In the genomic region with DNA sequence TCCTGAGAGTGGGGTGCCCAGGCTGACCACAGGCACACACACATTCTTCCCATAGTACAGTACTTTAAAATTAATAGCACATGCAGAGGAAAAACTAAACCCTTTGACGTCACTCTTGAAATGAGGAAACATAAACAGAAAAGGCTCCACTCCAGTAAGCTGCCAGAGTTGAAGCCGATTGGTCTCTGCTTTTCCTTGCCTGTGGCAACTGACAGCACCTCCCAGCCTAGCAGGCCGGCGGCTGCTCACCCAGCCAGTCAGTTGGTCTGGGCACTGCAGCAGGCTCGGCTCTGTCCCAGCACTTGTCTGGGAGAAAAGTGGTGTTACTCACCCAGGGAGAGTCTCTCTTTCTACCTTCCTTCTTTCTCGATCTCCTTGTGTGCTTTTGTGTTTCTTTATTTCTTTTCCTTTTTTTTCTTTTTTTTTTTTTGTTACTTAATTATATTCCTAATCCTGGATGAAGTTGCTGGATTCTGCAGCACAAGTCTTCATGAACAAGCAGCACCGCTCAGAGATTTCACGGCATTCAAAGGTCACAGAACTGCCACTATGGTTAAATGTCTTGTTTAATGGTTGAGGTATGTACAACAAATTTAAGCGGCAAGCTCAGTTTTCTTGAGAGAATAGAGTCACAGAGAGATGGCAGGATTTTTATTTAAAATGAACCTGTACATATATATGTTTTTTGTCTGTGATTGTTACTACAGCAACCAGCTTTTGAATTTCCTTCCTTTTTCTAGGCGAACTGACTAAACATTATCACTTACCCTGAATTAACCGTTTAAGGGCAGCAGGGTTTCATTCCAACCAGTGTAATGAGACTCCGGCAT, we compare ENCODE assay signal across 8 cellular contexts. TPM values are rescaled to one million over a fixed set of nuclear protein-coding genes. Genes with fewer than 3 reads are reported as not detected.
DNase-seq lines count a peak whose midpoint lies in the region; ATAC-seq and TF ChIP-seq lines count a peak whose summit lies in the region.

A gene (plus strand): TSS at position 260 of the 830 bp plus-strand sequence.

- 7 to 10% methylated on average over 12 of the region's 12 CpGs for WGBS in esophagus squamous epithelium, 2 donors

- H3K27me3 Mint-ChIP-seq in activated T-cell treated with anti-CD3 and anti-CD28 coated beads, Interleukin-2, amount 50 U/mL, for 72 hours (ENCODE audit: low read depth), result no peaks in the 10 kb centered on the region

- H3K27ac Mint-ChIP-seq in activated T-cell treated with anti-CD3 and anti-CD28 coated beads, Interleukin-2, amount 50 U/mL, for 72 hours, result peak within 1 kb of the TSS; percentile 69

- H3K4me3 ChIP-seq in esophagus squamous epithelium, result peak within 1 kb of the TSS; percentile 1 to 55 (median 34)
- peak within 1 kb of the TSS; percentile 49 to 55 for H3K4me3 ChIP-seq in muscle layer of duodenum (ENCODE audit: low read depth in 1 of 2, low read length in 2 of 2)
- peak within 1 kb of the TSS; percentile 59 to 74 for H3K4me3 ChIP-seq in stomach smooth muscle (ENCODE audit: low read length in 2 of 2)

- H3K4me1 ChIP-seq in esophagus squamous epithelium, result peaks cover 0 to 19% (median 0%) of the 10 kb centered on the region in 3 donors
- H3K4me1 ChIP-seq in muscle layer of duodenum (ENCODE audit: control insufficient read depth in 1 of 2, insufficient read depth in 2 of 2, low read length in 2 of 2), result no peaks in the 10 kb centered on the region
- peaks cover 4% of the 10 kb centered on the region for H3K4me1 ChIP-seq in stomach smooth muscle (ENCODE audit: control insufficient read depth, insufficient read depth, low read length)

- peaks cover 0 to 3% of the 10 kb centered on the region in 2 donors for H3K36me3 Mint-ChIP-seq in activated T-cell treated with anti-CD3 and anti-CD28 coated beads, Interleukin-2, amount 50 U/mL, for 72 hours (ENCODE audit: insufficient read depth in 2 of 2)

- H3K27ac ChIP-seq in esophagus squamous epithelium (peak within 1 kb of the TSS in 3 of 4 donors; percentile 49 to 67 (median 66)), muscle layer of duodenum (ENCODE audit: low read length) (peak within 1 kb of the TSS; percentile 68), stomach smooth muscle (ENCODE audit: low read length) (peak within 1 kb of the TSS; percentile 62)

- H3K9me3 Mint-ChIP-seq in activated T-cell treated with anti-CD3 and anti-CD28 coated beads, Interleukin-2, amount 50 U/mL, for 72 hours, result no peaks in the 10 kb centered on the region

- DNase-seq in activated CD4-positive, CD25-positive, alpha-beta regulatory T cell (lab: John Stamatoyannopoulos, UW), result no peak
- DNase-seq in NCI-H69 (lab: John Stamatoyannopoulos, UW) (peak; percentile 74), esophagus squamous epithelium (lab: John Stamatoyannopoulos, UW) (peak; percentile 4)
- DNase-seq in activated T-cell treated with anti-CD3 and anti-CD28 coated beads, Interleukin-2, amount 50 U/mL, for 72 hours, result peak; percentile 49 to 64

- H3K27me3 ChIP-seq in esophagus squamous epithelium, result no peaks in the 10 kb centered on the region
- no peaks in the 10 kb centered on the region for H3K27me3 ChIP-seq in muscle layer of duodenum (ENCODE audit: low read depth, low read length)
- H3K27me3 ChIP-seq in stomach smooth muscle (ENCODE audit: control insufficient read depth in 1 of 2, insufficient read depth in 2 of 2, low read length in 2 of 2), result no peaks in the 10 kb centered on the region

- TF ChIP-seq CTCF in esophagus squamous epithelium (IDR thresholded peaks at IDR 0.05), result no peak

- peak; percentile 48 to 50 for ATAC-seq in activated CD4-positive, CD25-positive, alpha-beta regulatory T cell treated with anti-CD3 and anti-CD28 coated beads, Interleukin-2, amount 50 U/mL, for 24 hours
- ATAC-seq in HG02885 (IDR thresholded peaks at IDR 0.05; ENCODE audit: poor library complexity, unreplicated experiment), result peak; percentile 87
- ATAC-seq in activated T-cell treated with anti-CD3 and anti-CD28 coated beads, Interleukin-2, amount 50 U/mL, for 72 hours (replicated peaks in 1 of 2), result peak; percentile 83 to 84

- peak in 3 of 4 donors; percentile 43 to 79 (median 71) for TF ChIP-seq POLR2A in esophagus squamous epithelium (IDR thresholded peaks at IDR 0.05)

- H3K9me3 ChIP-seq in esophagus squamous epithelium, result no peaks in the 10 kb centered on the region
- H3K9me3 ChIP-seq in muscle layer of duodenum (ENCODE audit: control insufficient read depth in 1 of 2, low read length in 2 of 2), result no peaks in the 10 kb centered on the region
- no peaks in the 10 kb centered on the region for H3K9me3 ChIP-seq in stomach smooth muscle (ENCODE audit: control insufficient read depth in 2 of 2, low read length in 2 of 2)

- H3K4me3 Mint-ChIP-seq in activated T-cell treated with anti-CD3 and anti-CD28 coated beads, Interleukin-2, amount 50 U/mL, for 72 hours, result peak within 1 kb of the TSS; percentile 76 to 79

- H3K9ac ChIP-seq in stomach smooth muscle (ENCODE audit: low read length in 2 of 2), result peak within 1 kb of the TSS; percentile 42 to 65

- peaks cover 42% of the 10 kb centered on the region for H3K4me1 Mint-ChIP-seq in activated T-cell treated with anti-CD3 and anti-CD28 coated beads, Interleukin-2, amount 50 U/mL, for 72 hours (ENCODE audit: low read depth)

- no peaks in the 10 kb centered on the region for H3K36me3 ChIP-seq in esophagus squamous epithelium
- no peaks in the 10 kb centered on the region for H3K36me3 ChIP-seq in muscle layer of duodenum (ENCODE audit: control insufficient read depth in 1 of 2, insufficient read depth in 2 of 2, low read length in 2 of 2)
- H3K36me3 ChIP-seq in stomach smooth muscle (ENCODE audit: control insufficient read depth in 2 of 2, insufficient read depth in 2 of 2, low read length in 2 of 2), result no peaks in the 10 kb centered on the region

- intact Hi-C loops in esophagus squamous epithelium (cut with DNase I), result no loop called here

RNA-seq across cellular contexts. Expression of the gene that starts here (rescaled TPM):
- 1 to 10 TPM in 1 of 2 donors, under 1 TPM in 1; 1.00 to 4.2 TPM for total RNA-seq in activated T-cell treated with anti-CD3 and anti-CD28 coated beads, Interleukin-2, amount 50 U/mL, for 72 hours
- 1 to 10 TPM in 1 of 4 donors, under 1 TPM in 3; 0.08 to 6.1 (median 0.47) TPM for total RNA-seq in esophagus squamous epithelium

Comparison
In these comparisons a context has a peak if more than half of its experiments do, and no peak if none do; other contexts are left out.
1. DNase-seq: peak in NCI-H69 (single experiment), activated T-cell treated with anti-CD3 and anti-CD28 coated beads, Interleukin-2, amount 50 U/mL, for 72 hours (2 of 2) and esophagus squamous epithelium (single experiment); none in activated CD4-positive, CD25-positive, alpha-beta regulatory T cell (0 of 4).
2. Peak in every context shown above with its lines, with median percentiles within 50 percentile points of each other: ATAC-seq, H3K27ac ChIP-seq and H3K4me3 ChIP-seq.